18 cellular contexts compared by ENCODE assay signal in the genomic region with DNA sequence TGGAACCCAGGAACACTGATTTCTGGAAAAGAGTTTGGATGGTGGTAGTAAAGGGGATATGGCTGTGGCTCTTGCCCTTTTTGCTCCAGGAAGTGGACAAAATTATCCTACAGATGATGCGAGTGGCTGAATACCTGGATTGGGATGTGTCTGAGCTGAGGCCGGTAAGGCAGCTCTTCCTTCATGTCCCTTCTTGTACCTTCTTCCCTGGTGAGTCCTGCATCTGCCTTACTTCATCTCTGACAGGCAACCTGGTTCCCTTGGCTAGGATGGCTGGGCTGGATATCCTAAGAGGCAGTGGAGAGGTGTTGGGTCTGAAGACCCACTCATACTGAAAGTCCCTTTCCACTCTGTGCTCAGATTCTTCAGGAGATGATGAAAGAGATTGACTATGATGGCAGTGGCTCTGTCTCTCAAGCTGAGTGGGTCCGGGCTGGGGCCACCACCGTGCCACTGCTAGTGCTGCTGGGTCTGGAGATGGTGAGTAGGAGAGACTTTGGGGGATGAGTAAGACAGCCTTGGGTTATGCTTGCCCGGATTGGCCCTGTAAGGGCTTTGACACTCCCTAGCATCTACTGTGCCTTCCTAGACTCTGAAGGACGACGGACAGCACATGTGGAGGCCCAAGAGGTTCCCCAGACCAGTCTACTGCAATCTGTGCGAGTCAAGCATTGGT. TPM values are rescaled to one million over a fixed set of nuclear protein-coding genes. Genes with fewer than 3 reads are reported as not detected.
DNase-seq lines count a peak whose midpoint lies in the region; ATAC-seq and TF ChIP-seq lines count a peak whose summit lies in the region.
"Had no signal": no experiment of that assay in that cellular context is flagged by ENCODE, and none has a peak within 500 bp of the region (broad histone marks: within the 10 kb centered on the region; RNA-seq: fewer than 3 reads in every experiment).

No MANE protein-coding gene starts in this region.

- H3K4me3 ChIP-seq in epithelial cell of esophagus (ENCODE audit: low read length) (no peak overlapping the region), thymus (ENCODE audit: low read length) (no peak overlapping the region)
- H3K4me3 ChIP-seq: smooth muscle cell, thyroid gland had no signal

- CTCF ChIA-PET in activated CD4-positive, alpha-beta memory T cell treated with anti-CD3 and anti-CD28 coated beads, Interleukin-2, amount 10 ng/mL, durations not matched to agents 7 days and 5 days (lab: Charles Lee): interaction anchor here (0.8 to 3.8 kb wide), 17 partner anchors 8 to 200 kb away, joined by 3 to 59 read pairs (median 6); a partner anchor contains a TSS

- peaks cover 81% of the 10 kb centered on the region for H3K4me1 Mint-ChIP-seq in activated CD4-positive, alpha-beta memory T cell treated with anti-CD3 and anti-CD28 coated beads, Interleukin-2, amount 10 ng/mL, durations not matched to agents 7 days and 5 days

- H3K4me1 ChIP-seq in thymus (ENCODE audit: control insufficient read depth, insufficient read depth, low read length): peaks cover 25% of the 10 kb centered on the region

- peak; percentile 27 for DNase-seq in stimulated activated CD4-positive, alpha-beta T cell treated with anti-CD3 and anti-CD28 coated beads, Interleukin-4, amount 100 ng/mL, for 24 hours
- no peak for DNase-seq in stimulated activated CD4-positive, alpha-beta T cell treated with anti-CD3 and anti-CD28 coated beads, Interleukin-12 subunit alpha, Interleukin-12 subunit beta, amount 100 ng/mL, for 4 hours
- DNase-seq in activated CD4-positive, alpha-beta memory T cell treated with anti-CD3 and anti-CD28 coated beads, Interleukin-2, amount 10 ng/mL, durations not matched to agents 7 days and 5 days: no peak
- peak; percentile 67 for DNase-seq in epithelial cell of esophagus (ENCODE audit: low read depth)
- no peak for DNase-seq in AG20443 (ENCODE audit: low spot score)
- no peak for DNase-seq in putamen (ENCODE audit: low spot score)
- DNase-seq: cerebellar nuclear complex, DMS79, head of caudate nucleus, Karpas-422, kidney, NCI-H1436 treated with DMSO at 0.1 percent for 48 hours, NCI-H446, thyroid gland had no signal

- no peaks in the 10 kb centered on the region for H3K9me3 Mint-ChIP-seq in activated CD4-positive, alpha-beta memory T cell treated with anti-CD3 and anti-CD28 coated beads, Interleukin-2, amount 10 ng/mL, durations not matched to agents 7 days and 5 days
- H3K9me3 Mint-ChIP-seq: WTC11 had no signal

- no peaks in the 10 kb centered on the region for H3K9me3 ChIP-seq in thymus (ENCODE audit: control insufficient read depth)
- H3K9me3 ChIP-seq: thyroid gland had no signal

- ATAC-seq in HG02798 (IDR thresholded peaks at IDR 0.05; ENCODE audit: poor library complexity, unreplicated experiment): no peak
- ATAC-seq: WTC11 had no signal

- peak overlapping the region; percentile 22 for H3K27ac ChIP-seq in thymus (ENCODE audit: low read depth)

- peaks cover 86% of the 10 kb centered on the region for H3K36me3 ChIP-seq in thymus (ENCODE audit: control insufficient read depth, insufficient read depth)
- H3K36me3 ChIP-seq: thyroid gland had no signal

- POLR2A ChIA-PET in activated CD4-positive, alpha-beta memory T cell treated with anti-CD3 and anti-CD28 coated beads, Interleukin-2, amount 10 ng/mL, durations not matched to agents 7 days and 5 days (lab: Charles Lee): interaction anchor here (1.0 to 8.8 kb wide), 8 partner anchors 11 to 200 kb away, joined by 3 to 122 read pairs (median 5); a partner anchor contains a TSS

- 96% methylated on average over 8 of the region's 8 CpGs for WGBS in thymus

- no peak for TF ChIP-seq CTCF in epithelial cell of esophagus (IDR thresholded peaks at IDR 0.05; ENCODE audit: insufficient read depth, low read depth, low read length, missing control alignments)

- H3K4me3 Mint-ChIP-seq in activated CD4-positive, alpha-beta memory T cell treated with anti-CD3 and anti-CD28 coated beads, Interleukin-2, amount 10 ng/mL, durations not matched to agents 7 days and 5 days: no peak overlapping the region
- H3K4me3 Mint-ChIP-seq: WTC11 had no signal

- H3K27ac Mint-ChIP-seq in activated CD4-positive, alpha-beta memory T cell treated with anti-CD3 and anti-CD28 coated beads, Interleukin-2, amount 10 ng/mL, durations not matched to agents 7 days and 5 days: peak overlapping the region; percentile 76
- H3K27ac Mint-ChIP-seq: WTC11 had no signal

- no peaks in the 10 kb centered on the region for H3K27me3 Mint-ChIP-seq in activated CD4-positive, alpha-beta memory T cell treated with anti-CD3 and anti-CD28 coated beads, Interleukin-2, amount 10 ng/mL, durations not matched to agents 7 days and 5 days

- H3K36me3 Mint-ChIP-seq in activated CD4-positive, alpha-beta memory T cell treated with anti-CD3 and anti-CD28 coated beads, Interleukin-2, amount 10 ng/mL, durations not matched to agents 7 days and 5 days (ENCODE audit: low read depth): peaks cover 95% of the 10 kb centered on the region
- H3K36me3 Mint-ChIP-seq: WTC11 had no signal

- H3K27me3 ChIP-seq in thymus (ENCODE audit: control insufficient read depth, insufficient read depth): no peaks in the 10 kb centered on the region
- H3K27me3 ChIP-seq: thyroid gland had no signal

RNA-seq across cellular contexts. Expression of a gene that starts 8.0 kb away (rescaled TPM):
- total RNA-seq in activated CD4-positive, alpha-beta memory T cell treated with anti-CD3 and anti-CD28 coated beads, Interleukin-2, amount 10 ng/mL, durations not matched to agents 7 days and 5 days: 100 to 1,000 TPM; 427 to 431 TPM
- 381 TPM for polyA plus RNA-seq in thymus

RNA-seq across cellular contexts. Expression of a gene that starts 11.3 kb away (rescaled TPM):
- total RNA-seq in activated CD4-positive, alpha-beta memory T cell treated with anti-CD3 and anti-CD28 coated beads, Interleukin-2, amount 10 ng/mL, durations not matched to agents 7 days and 5 days: 10 to 100 TPM; 54.2 to 56.0 TPM
- polyA plus RNA-seq in thymus: 57.9 TPM

RNA-seq across cellular contexts. Expression of a gene that starts 26.9 kb away (rescaled TPM):
- total RNA-seq in activated CD4-positive, alpha-beta memory T cell treated with anti-CD3 and anti-CD28 coated beads, Interleukin-2, amount 10 ng/mL, durations not matched to agents 7 days and 5 days: under 1 TPM; 0.33 to 0.60 TPM
- 0.94 TPM for polyA plus RNA-seq in thymus

RNA-seq across cellular contexts. Expression of a gene that starts 27.7 kb away (rescaled TPM):
- 10 to 100 TPM; 88.9 to 98.9 TPM for total RNA-seq in activated CD4-positive, alpha-beta memory T cell treated with anti-CD3 and anti-CD28 coated beads, Interleukin-2, amount 10 ng/mL, durations not matched to agents 7 days and 5 days
- polyA plus RNA-seq in thymus: 22.3 TPM

RNA-seq across cellular contexts. Expression of a gene that starts 34.9 kb away (rescaled TPM):
- total RNA-seq in activated CD4-positive, alpha-beta memory T cell treated with anti-CD3 and anti-CD28 coated beads, Interleukin-2, amount 10 ng/mL, durations not matched to agents 7 days and 5 days: 10 to 100 TPM; 70.1 to 71.5 TPM
- 63.1 TPM for polyA plus RNA-seq in thymus

Comparison
In these comparisons a context has a peak if more than half of its experiments do, and no peak if none do; other contexts are left out.
1. DNase-seq: peak in stimulated activated CD4-positive, alpha-beta T cell treated with anti-CD3 and anti-CD28 coated beads, Interleukin-4, amount 100 ng/mL, for 24 hours (single experiment) and epithelial cell of esophagus (single experiment); none in stimulated activated CD4-positive, alpha-beta T cell treated with anti-CD3 and anti-CD28 coated beads, Interleukin-12 subunit alpha, Interleukin-12 subunit beta, amount 100 ng/mL, for 4 hours (single experiment), activated CD4-positive, alpha-beta memory T cell treated with anti-CD3 and anti-CD28 coated beads, Interleukin-2, amount 10 ng/mL, durations not matched to agents 7 days and 5 days (single experiment), AG20443 (single experiment) and putamen (single experiment).